ENCODE assay signal across 8 cellular contexts in the genomic region with DNA sequence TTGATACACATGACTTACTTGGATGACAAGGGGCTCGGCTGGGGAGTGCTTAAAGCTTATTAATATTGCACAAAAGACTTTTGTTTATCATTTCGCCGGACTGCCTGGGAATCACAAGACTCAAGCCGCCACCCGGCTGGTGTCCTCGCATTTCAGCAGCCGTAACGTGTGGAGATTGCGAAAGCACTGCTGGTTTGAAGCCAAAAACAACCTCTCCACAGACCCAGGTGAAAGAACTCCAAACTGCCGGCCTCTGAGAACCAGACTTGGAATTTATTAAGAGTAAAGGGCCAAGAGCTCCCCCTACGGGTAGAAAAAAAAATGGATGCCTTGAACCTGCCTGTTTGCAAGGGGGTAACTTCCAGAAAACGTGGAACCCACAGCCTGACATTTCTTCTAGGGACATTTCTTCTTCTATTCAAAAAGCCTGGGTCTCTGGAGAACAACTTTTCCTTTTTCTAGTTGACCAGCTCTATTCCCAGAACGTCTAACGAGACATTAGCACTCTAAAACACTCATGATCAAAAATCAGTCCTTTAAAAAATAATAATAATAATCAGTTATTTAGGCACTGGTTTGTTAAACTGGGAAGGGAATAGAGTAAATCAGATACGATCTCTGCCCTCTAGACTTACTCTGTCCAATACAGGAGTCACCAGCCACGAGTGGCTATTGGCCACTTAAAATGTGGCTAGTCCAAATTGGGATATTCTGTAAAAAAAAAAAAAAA.
A peak's percentile ranks its signal among the peaks of the same experiment; 100 is the strongest.
DNase-seq lines count a peak whose midpoint lies in the region; ATAC-seq and TF ChIP-seq lines count a peak whose summit lies in the region.

No MANE protein-coding gene starts in this region.

- peak; percentile 82 for TF ChIP-seq CTCF in activated CD8-positive, alpha-beta T cell treated with anti-CD3 and anti-CD28 coated beads for 36 hours (IDR thresholded peaks at IDR 0.05)
- TF ChIP-seq CTCF in foreskin fibroblast (IDR thresholded peaks at IDR 0.05; ENCODE audit: low read depth, low read length) (peak; percentile 71), neural cell (IDR thresholded peaks at IDR 0.05; ENCODE audit: poor library complexity, severe bottlenecking) (peak; percentile 77)

- H3K27ac Mint-ChIP-seq in activated CD8-positive, alpha-beta T cell treated with anti-CD3 and anti-CD28 coated beads for 36 hours = no peak overlapping the region

- TF ChIP-seq EP300 in neural cell (conservative IDR thresholded peaks at IDR 0.05; ENCODE audit: poor library complexity, severe bottlenecking) = no peak

- no peak overlapping the region for H3K4me2 ChIP-seq in neural cell (ENCODE audit: low read length)

- peaks cover 9% of the 10 kb centered on the region for H3K27me3 Mint-ChIP-seq in activated CD8-positive, alpha-beta T cell treated with anti-CD3 and anti-CD28 coated beads for 36 hours

- H3K9me3 Mint-ChIP-seq in activated CD8-positive, alpha-beta T cell treated with anti-CD3 and anti-CD28 coated beads for 36 hours = no peaks in the 10 kb centered on the region

- H3K27me3 ChIP-seq in neural cell (ENCODE audit: insufficient read depth, low read depth, low read length) = no peaks in the 10 kb centered on the region

- H3K9me2 ChIP-seq in neural cell (ENCODE audit: insufficient read depth, low read length) = no peaks in the 10 kb centered on the region

- H3K4me3 Mint-ChIP-seq in activated CD8-positive, alpha-beta T cell treated with anti-CD3 and anti-CD28 coated beads for 36 hours = no peak overlapping the region

- CTCF ChIA-PET in activated CD8-positive, alpha-beta T cell treated with anti-CD3 and anti-CD28 coated beads for 36 hours (lab: Charles Lee) = interaction anchor here (0.6 to 1.5 kb wide), 9 partner anchors 9 to 1190 kb away, joined by 3 to 7 read pairs (median 3); no protein-coding TSS in a partner anchor

- H3K27ac ChIP-seq in neural cell (ENCODE audit: low read length) = no peak overlapping the region

- H3K4me1 Mint-ChIP-seq in activated CD8-positive, alpha-beta T cell treated with anti-CD3 and anti-CD28 coated beads for 36 hours (ENCODE audit: low read depth) = no peaks in the 10 kb centered on the region

- POLR2A ChIA-PET in activated CD8-positive, alpha-beta T cell treated with anti-CD3 and anti-CD28 coated beads for 36 hours (lab: Charles Lee) = interaction anchor here (1.0 kb wide), 1 partner anchor 22 kb away, joined by 3 read pairs; no protein-coding TSS in a partner anchor

- intact Hi-C loops in activated CD8-positive, alpha-beta T cell treated with anti-CD3 and anti-CD28 coated beads for 36 hours (cut with micrococcal nuclease) = loop anchor here (10.0 kb wide), 1 partner anchor 188 kb away; no protein-coding TSS in a partner anchor

- ATAC-seq in HG03280 (IDR thresholded peaks at IDR 0.05; ENCODE audit: unreplicated experiment) = peak; percentile 54
- no peak for ATAC-seq in activated CD8-positive, alpha-beta T cell treated with anti-CD3 and anti-CD28 coated beads for 36 hours
- no peak for ATAC-seq in HG02852 (IDR thresholded peaks at IDR 0.05; ENCODE audit: unreplicated experiment)
- no peak for ATAC-seq in GM19397 (IDR thresholded peaks at IDR 0.05; ENCODE audit: unreplicated experiment)

- peak; percentile 78 for TF ChIP-seq RAD21 in neural cell (conservative IDR thresholded peaks at IDR 0.05)

- H3K4me3 ChIP-seq in foreskin fibroblast (ENCODE audit: low read depth in 1 of 2, low read length in 2 of 2) (peak overlapping the region in 1 of 2 donors; percentile 9), neural cell (ENCODE audit: low read length) (no peak overlapping the region)

- no peak overlapping the region for H3K9ac ChIP-seq in neural cell (ENCODE audit: low read length)

- H2AFZ ChIP-seq in neural cell (ENCODE audit: low read depth, low read length) = no peak overlapping the region

- peak; percentile 89 for DNase-seq in EL
- peak; percentile 99 for DNase-seq in NCI-H345 treated with DMSO at 0.1 percent for 48 hours (lab: John Stamatoyannopoulos, UW; ENCODE audit: unreplicated experiment)
- peak; percentile 59 for DNase-seq in activated CD8-positive, alpha-beta T cell treated with anti-CD3 and anti-CD28 coated beads for 36 hours
- DNase-seq in foreskin fibroblast = peak; percentile 91 to 94

- H3K36me3 Mint-ChIP-seq in activated CD8-positive, alpha-beta T cell treated with anti-CD3 and anti-CD28 coated beads for 36 hours (ENCODE audit: low read depth) = no peaks in the 10 kb centered on the region

- no peaks in the 10 kb centered on the region for H3K79me2 ChIP-seq in neural cell (replicated peaks; ENCODE audit: insufficient read depth, low read length)

- H3K9me3 ChIP-seq in neural cell (ENCODE audit: low read length) = no peaks in the 10 kb centered on the region

- H3K36me3 ChIP-seq in neural cell (ENCODE audit: insufficient read depth, low read length) = no peaks in the 10 kb centered on the region

- no peaks in the 10 kb centered on the region for H4K20me1 ChIP-seq in neural cell (ENCODE audit: insufficient read depth)

- no peaks in the 10 kb centered on the region for H3F3A ChIP-seq in neural cell (ENCODE audit: insufficient read depth, low read length, poor library complexity, severe bottlenecking)

TF ChIP-seq in neural cell, 6 proteins besides CTCF, POLR2A, EP300 and RAD21:
- TF ChIP-seq, protein P1, sequence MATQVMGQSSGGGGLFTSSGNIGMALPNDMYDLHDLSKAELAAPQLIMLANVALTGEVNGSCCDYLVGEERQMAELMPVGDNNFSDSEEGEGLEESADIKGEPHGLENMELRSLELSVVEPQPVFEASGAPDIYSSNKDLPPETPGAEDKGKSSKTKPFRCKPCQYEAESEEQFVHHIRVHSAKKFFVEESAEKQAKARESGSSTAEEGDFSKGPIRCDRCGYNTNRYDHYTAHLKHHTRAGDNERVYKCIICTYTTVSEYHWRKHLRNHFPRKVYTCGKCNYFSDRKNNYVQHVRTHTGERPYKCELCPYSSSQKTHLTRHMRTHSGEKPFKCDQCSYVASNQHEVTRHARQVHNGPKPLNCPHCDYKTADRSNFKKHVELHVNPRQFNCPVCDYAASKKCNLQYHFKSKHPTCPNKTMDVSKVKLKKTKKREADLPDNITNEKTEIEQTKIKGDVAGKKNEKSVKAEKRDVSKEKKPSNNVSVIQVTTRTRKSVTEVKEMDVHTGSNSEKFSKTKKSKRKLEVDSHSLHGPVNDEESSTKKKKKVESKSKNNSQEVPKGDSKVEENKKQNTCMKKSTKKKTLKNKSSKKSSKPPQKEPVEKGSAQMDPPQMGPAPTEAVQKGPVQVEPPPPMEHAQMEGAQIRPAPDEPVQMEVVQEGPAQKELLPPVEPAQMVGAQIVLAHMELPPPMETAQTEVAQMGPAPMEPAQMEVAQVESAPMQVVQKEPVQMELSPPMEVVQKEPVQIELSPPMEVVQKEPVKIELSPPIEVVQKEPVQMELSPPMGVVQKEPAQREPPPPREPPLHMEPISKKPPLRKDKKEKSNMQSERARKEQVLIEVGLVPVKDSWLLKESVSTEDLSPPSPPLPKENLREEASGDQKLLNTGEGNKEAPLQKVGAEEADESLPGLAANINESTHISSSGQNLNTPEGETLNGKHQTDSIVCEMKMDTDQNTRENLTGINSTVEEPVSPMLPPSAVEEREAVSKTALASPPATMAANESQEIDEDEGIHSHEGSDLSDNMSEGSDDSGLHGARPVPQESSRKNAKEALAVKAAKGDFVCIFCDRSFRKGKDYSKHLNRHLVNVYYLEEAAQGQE (IDR thresholded peaks at IDR 0.05; ENCODE audit: borderline replicate concordance) = no peak
- TF ChIP-seq MXI1 (conservative IDR thresholded peaks at IDR 0.05; ENCODE audit: poor library complexity, severe bottlenecking) = no peak
- TF ChIP-seq SMC3 (conservative IDR thresholded peaks at IDR 0.05; ENCODE audit: poor library complexity) = peak; percentile 72
- no peak for TF ChIP-seq EZH2 (IDR thresholded peaks at IDR 0.05; ENCODE audit: borderline replicate concordance, insufficient read depth, low read length, poor library complexity, severe bottlenecking)
- no peak for TF ChIP-seq TAF1 (IDR thresholded peaks at IDR 0.05; ENCODE audit: low read depth)
